ENCODE assay signal across 15 cellular contexts in genomic region chr19:35110974-35111373, GRCh38. TPM values are rescaled to one million over a fixed set of nuclear protein-coding genes. Genes with fewer than 3 reads are reported as not detected.
DNase-seq lines count a peak whose midpoint lies in the region; ATAC-seq, FAIRE-seq and TF ChIP-seq lines count a peak whose summit lies in the region.
"Had no signal": no experiment of that assay in that cellular context is flagged by ENCODE, and none has a peak within 500 bp of the region (broad histone marks: within the 10 kb centered on the region; RNA-seq: fewer than 3 reads in every experiment).

No MANE protein-coding gene starts in this region.

- H3K4me2 ChIP-seq in HepG2 (ENCODE audit: low read depth, low read length) (peak overlapping the region; percentile 44), PC-3 (ENCODE audit: low read length) (no peak overlapping the region)
- H3K4me2 ChIP-seq: PC-9 had no signal

- POLR2A ChIA-PET in HepG2 (lab: Yijun Ruan, JAX) (no interaction called here), PC-3 (lab: Charles Lee; ENCODE audit: unreplicated experiment) (no interaction called here)

- H3K4me3 Mint-ChIP-seq in activated T-cell treated with anti-CD3 and anti-CD28 coated beads, Interleukin-2, amount 50 U/mL, for 72 hours: no peak overlapping the region

- in situ Hi-C loops in HepG2 (cut with HindIII; ENCODE audit: extremely low pct_ligation_motif_present, low pct_unique_long_range_greater_than_20kb): no loop called here

- H2AFZ ChIP-seq in HepG2 (ENCODE audit: low read length): peak overlapping the region; percentile 17
- H2AFZ ChIP-seq in PC-3 (ENCODE audit: low read length): no peak overlapping the region
- H2AFZ ChIP-seq: PC-9 had no signal

- H3K27me3 ChIP-seq in HepG2 (ENCODE audit: control insufficient read depth in 1 of 2, insufficient read depth in 2 of 2, low read length in 2 of 2): 0 out of 5 replicates have a peak, but pooled peaks cover 0 to 4% of the 10 kb centered on the region in 2 experiments
- no peaks in the 10 kb centered on the region for H3K27me3 ChIP-seq in right lobe of liver
- H3K27me3 ChIP-seq in foreskin keratinocyte: no peaks in the 10 kb centered on the region
- no peaks in the 10 kb centered on the region for H3K27me3 ChIP-seq in PC-3 (ENCODE audit: low read length)
- H3K27me3 ChIP-seq: BLaER1 treated with 17β-estradiol and CSF1 and Interleukin-3, amounts not matched to agents 10 nM and 100 nM had no signal

- TF ChIP-seq POLR2A in HepG2 (IDR thresholded peaks at IDR 0.05; ENCODE audit: insufficient read depth in 1 of 2, low read depth in 2 of 2, low read length in 2 of 2) (no peak), right lobe of liver (IDR thresholded peaks at IDR 0.05) (no peak), GM12892 (IDR thresholded peaks at IDR 0.05; ENCODE audit: low read depth, low read length) (no peak)

- no peaks in the 10 kb centered on the region for H3K79me2 ChIP-seq in HepG2 (ENCODE audit: insufficient read depth, low read length)
- H3K79me2 ChIP-seq in PC-3 (ENCODE audit: low read length): no peaks in the 10 kb centered on the region

- WGBS in HepG2 (ENCODE audit: low lambda C conversion rate): 36% methylated on average over 5 of the region's 9 CpGs
- 70% methylated on average over 9 of the region's 9 CpGs for WGBS in right lobe of liver (ENCODE audit: insufficient coverage, low coverage, low lambda C conversion rate, missing lambda C conversion rate)

- no peak for FAIRE-seq in HepG2 (lab: Jason Lieb, UNC)
- FAIRE-seq in GM12892 (lab: Jason Lieb, UNC): no peak

- no peaks in the 10 kb centered on the region for H3K9me3 ChIP-seq in HepG2 (ENCODE audit: low read length)
- H3K9me3 ChIP-seq in right lobe of liver: no peaks in the 10 kb centered on the region
- no peaks in the 10 kb centered on the region for H3K9me3 ChIP-seq in PC-3 (ENCODE audit: low read length)

- no peak for TF ChIP-seq CTCF in HepG2 (CRISPR knock-in tag; IDR thresholded peaks at IDR 0.05)
- no peak for TF ChIP-seq CTCF in right lobe of liver (IDR thresholded peaks at IDR 0.05)
- no peak for TF ChIP-seq CTCF in foreskin keratinocyte (conservative IDR thresholded peaks at IDR 0.05)
- no peak for TF ChIP-seq CTCF in PC-3 (conservative IDR thresholded peaks at IDR 0.05; ENCODE audit: low read depth, low read length)

- H3K36me3 ChIP-seq in HepG2 (replicated peaks in 1 of 2; ENCODE audit: control insufficient read depth in 1 of 2, insufficient read depth in 2 of 2, low read length in 2 of 2): no peaks in the 10 kb centered on the region
- H3K36me3 ChIP-seq in right lobe of liver: no peaks in the 10 kb centered on the region
- no peaks in the 10 kb centered on the region for H3K36me3 ChIP-seq in PC-3 (ENCODE audit: low read depth, low read length)
- H3K36me3 ChIP-seq: BLaER1 treated with 17β-estradiol and CSF1 and Interleukin-3, amounts not matched to agents 10 nM and 100 nM had no signal

- BruUV-seq in HepG2 (replicated peaks; lab: Mats Ljungman, UMichigan) (no TSS peak), PC-3 (replicated peaks; lab: Mats Ljungman, UMichigan) (no TSS peak)

- H3K27ac ChIP-seq in HepG2 (ENCODE audit: extremely low read length, insufficient read depth, low read length): no peak overlapping the region
- H3K27ac ChIP-seq in right lobe of liver: no peak overlapping the region
- peak overlapping the region; percentile 69 for H3K27ac ChIP-seq in foreskin keratinocyte
- no peak overlapping the region for H3K27ac ChIP-seq in PC-3 (ENCODE audit: low read length)
- H3K27ac ChIP-seq: BLaER1 treated with 17β-estradiol and CSF1 and Interleukin-3, amounts not matched to agents 10 nM and 100 nM; PC-9 had no signal

- no peaks in the 10 kb centered on the region for H3F3A ChIP-seq in PC-3 (ENCODE audit: low read length, unreplicated experiment)

- peaks cover 0 to 3% of the 10 kb centered on the region in 2 donors for H3K36me3 Mint-ChIP-seq in activated T-cell treated with anti-CD3 and anti-CD28 coated beads, Interleukin-2, amount 50 U/mL, for 72 hours (ENCODE audit: insufficient read depth in 2 of 2)

- no peaks in the 10 kb centered on the region for H3K9me3 Mint-ChIP-seq in activated T-cell treated with anti-CD3 and anti-CD28 coated beads, Interleukin-2, amount 50 U/mL, for 72 hours

- ATAC-seq in HepG2 (no peak), right lobe of liver (no peak), foreskin keratinocyte (no peak), PC-3 (no peak)
- ATAC-seq in activated T-cell treated with anti-CD3 and anti-CD28 coated beads, Interleukin-2, amount 50 U/mL, for 72 hours (replicated peaks in 1 of 2): no peak

- no peaks in the 10 kb centered on the region for H3K27me3 Mint-ChIP-seq in activated T-cell treated with anti-CD3 and anti-CD28 coated beads, Interleukin-2, amount 50 U/mL, for 72 hours (ENCODE audit: low read depth)

- no peaks in the 10 kb centered on the region for H4K20me1 ChIP-seq in HepG2 (ENCODE audit: insufficient read depth, low read length)
- H4K20me1 ChIP-seq in PC-3 (ENCODE audit: low read length): no peaks in the 10 kb centered on the region
- H4K20me1 ChIP-seq: BLaER1 treated with 17β-estradiol and CSF1 and Interleukin-3, amounts not matched to agents 10 nM and 100 nM had no signal

- intact Hi-C loops in HepG2 (cut with micrococcal nuclease; ENCODE audit: unreplicated experiment): no loop called here
- intact Hi-C loops in right lobe of liver (cut with DNase I): no loop called here
- intact Hi-C loops in PC-3 (cut with micrococcal nuclease): no loop called here

- H3K4me3 ChIP-seq in HepG2 (replicated peaks in 1 of 3; ENCODE audit: insufficient read depth in 1 of 3, low read depth in 2 of 3, low read length in 3 of 3): no peak overlapping the region; a peak in 2 of 6 replicates
- no peak overlapping the region for H3K4me3 ChIP-seq in right lobe of liver
- H3K4me3 ChIP-seq in PC-3 (ENCODE audit: low read length): no peak overlapping the region
- H3K4me3 ChIP-seq: BLaER1 treated with 17β-estradiol and CSF1 and Interleukin-3, amounts not matched to agents 10 nM and 100 nM; PC-9 had no signal

- DNase-seq in HepG2 (ENCODE audit: low spot score) (no peak), right lobe of liver (no peak), foreskin keratinocyte (no peak), PC-3 (no peak), GM12892 (ENCODE audit: insufficient read length) (no peak)
- no peak for DNase-seq in activated T-cell treated with anti-CD3 and anti-CD28 coated beads, Interleukin-2, amount 50 U/mL, for 72 hours
- DNase-seq: 8988T, GOT3, MM.1S, NCI-H1105 treated with DMSO at 0.1 percent for 48 hours, NCI-H187, NCI-H446, NCI-H748 treated with DMSO at 0.1 percent for 48 hours, PC-9 had no signal

- no peaks in the 10 kb centered on the region for H3K9me2 ChIP-seq in PC-3 (replicated peaks; ENCODE audit: low read length)

- TF ChIP-seq EP300 in HepG2 (IDR thresholded peaks at IDR 0.05; ENCODE audit: low read depth in 2 of 2, low read length in 2 of 2) (no peak), HepG2 (CRISPR knock-in tag; IDR thresholded peaks at IDR 0.05; ENCODE audit: borderline replicate concordance) (no peak)

- H3K27ac Mint-ChIP-seq in activated T-cell treated with anti-CD3 and anti-CD28 coated beads, Interleukin-2, amount 50 U/mL, for 72 hours: no peak overlapping the region

- CTCF ChIA-PET in HepG2 (lab: Yijun Ruan, JAX; ENCODE audit: low intra/inter-chr PET ratio, low total read pairs) (no interaction called here), PC-3 (lab: Charles Lee) (no interaction called here)

- H3K9ac ChIP-seq in HepG2 (ENCODE audit: insufficient read depth, low read depth, low read length) (no peak overlapping the region), PC-3 (ENCODE audit: low read length) (no peak overlapping the region)
- H3K9ac ChIP-seq: BLaER1 treated with 17β-estradiol and CSF1 and Interleukin-3, amounts not matched to agents 10 nM and 100 nM had no signal

- H3K4me1 ChIP-seq in HepG2 (ENCODE audit: insufficient read depth, low read length): peaks cover 83% of the 10 kb centered on the region
- H3K4me1 ChIP-seq in right lobe of liver: peaks cover 0 to 7% (median 0%) of the 10 kb centered on the region in 4 donors
- H3K4me1 ChIP-seq in foreskin keratinocyte: peaks cover 36% of the 10 kb centered on the region
- peaks cover 25% of the 10 kb centered on the region for H3K4me1 ChIP-seq in PC-3 (ENCODE audit: insufficient read depth, low read length)

- TF ChIP-seq RAD21 in HepG2 (CRISPR knock-in tag; IDR thresholded peaks at IDR 0.05): no peak

- peaks cover 7% of the 10 kb centered on the region for H3K4me1 Mint-ChIP-seq in activated T-cell treated with anti-CD3 and anti-CD28 coated beads, Interleukin-2, amount 50 U/mL, for 72 hours (ENCODE audit: low read depth)

RNA-seq across cellular contexts. Expression of gene FXYD3, which starts 4.6 kb away (rescaled TPM):
- total RNA-seq in HepG2 (2016; rRNA removed; fragmentation: Illumina TruSeq; extraction: Trizol) (not detected in 2 replicates), right lobe of liver (1 to 10 TPM in 1 of 6 experiments, not detected in 5; 1.0 TPM), foreskin keratinocyte (243 and 312 TPM in 2 replicates), PC-3 (2014; rRNA removed) (48.7 and 61.6 TPM in 2 replicates)
- total RNA-seq in HepG2 (2016; cell fraction: cytosol; rRNA removed; fragmentation: Illumina TruSeq; extraction: Trizol; ENCODE audit: low read depth): not detected in 2 replicates
- not detected in 2 replicates for total RNA-seq in HepG2 (2016; cell fraction: insoluble cytoplasmic fraction; rRNA removed; fragmentation: Illumina TruSeq; extraction: Trizol)
- total RNA-seq in HepG2 (2016; cell fraction: membrane; rRNA removed; fragmentation: Illumina TruSeq; extraction: Trizol): not detected in 2 replicates
- not detected in 2 replicates for total RNA-seq in HepG2 (2016; cell fraction: nucleus; rRNA removed; fragmentation: Illumina TruSeq; extraction: Trizol)
- polyA plus RNA-seq in HepG2 (2011; rRNA removed) (4.9 and 5.5 TPM in 2 replicates), foreskin keratinocyte (420 and 522 TPM in 2 replicates)
- 2.7 and 4.0 TPM in 2 replicates for polyA plus RNA-seq in HepG2 (2011; cell fraction: cytosol; rRNA removed)
- polyA plus RNA-seq in HepG2 (2011; cell fraction: nucleus; rRNA removed): 3.8 and 4.8 TPM in 2 replicates
- polyA plus RNA-seq in HepG2 (2012): 3.1 and 5.9 TPM in 2 replicates
- not detected in 2 replicates for polyA plus RNA-seq in HepG2 (2016; cell fraction: cytosol; fragmentation: Illumina TruSeq; extraction: Trizol; ENCODE audit: low read depth)
- polyA plus RNA-seq in HepG2 (2016; cell fraction: insoluble cytoplasmic fraction; fragmentation: Illumina TruSeq; extraction: Trizol; ENCODE audit: low read depth): not detected in 2 replicates
- polyA plus RNA-seq in HepG2 (2016; cell fraction: membrane; fragmentation: Illumina TruSeq; extraction: Trizol; ENCODE audit: low read depth): not detected in 2 replicates
- polyA plus RNA-seq in HepG2 (2016; cell fraction: nucleus; fragmentation: Illumina TruSeq; extraction: Trizol; ENCODE audit: insufficient read depth, low read depth): not detected in 2 replicates
- polyA minus RNA-seq in HepG2 (2011; rRNA and poly(A)+ RNA removed; ENCODE audit: low replicate concordance): 1.1 and 15.3 TPM in 2 replicates
- polyA minus RNA-seq in HepG2 (2011; cell fraction: cytosol; rRNA and poly(A)+ RNA removed): 0.99 TPM in 1 of 2 replicates, not detected in the other
- 2.6 TPM in 1 of 2 replicates, not detected in the other for polyA minus RNA-seq in HepG2 (2011; cell fraction: nucleus; rRNA and poly(A)+ RNA removed)
- not detected for total RNA-seq in activated T-cell treated with anti-CD3 and anti-CD28 coated beads, Interleukin-2, amount 50 U/mL, for 72 hours
- not detected for polyA plus RNA-seq in GM12892 (2012; ENCODE audit: missing spikeins)

RNA-seq across cellular contexts. Expression of gene LGI4, which starts 23.9 kb away (rescaled TPM):
- total RNA-seq in HepG2 (2016; rRNA removed; fragmentation: Illumina TruSeq; extraction: Trizol) (not detected in 2 replicates), right lobe of liver (1 to 10 TPM in 5 of 6 experiments, under 1 TPM in 1; 0.99 to 2.0 (median 1.5) TPM), foreskin keratinocyte (not detected in 2 replicates), PC-3 (2014; rRNA removed) (0.22 TPM in 1 of 2 replicates, not detected in the other)
- total RNA-seq in HepG2 (2016; cell fraction: cytosol; rRNA removed; fragmentation: Illumina TruSeq; extraction: Trizol; ENCODE audit: low read depth): not detected in 2 replicates
- not detected in 2 replicates for total RNA-seq in HepG2 (2016; cell fraction: insoluble cytoplasmic fraction; rRNA removed; fragmentation: Illumina TruSeq; extraction: Trizol)
- not detected in 2 replicates for total RNA-seq in HepG2 (2016; cell fraction: membrane; rRNA removed; fragmentation: Illumina TruSeq; extraction: Trizol)
- total RNA-seq in HepG2 (2016; cell fraction: nucleus; rRNA removed; fragmentation: Illumina TruSeq; extraction: Trizol): not detected in 2 replicates
- polyA plus RNA-seq in HepG2 (2011; rRNA removed) (2.8 and 4.2 TPM in 2 replicates), foreskin keratinocyte (0.06 TPM in 1 of 2 replicates, not detected in the other)
- polyA plus RNA-seq in HepG2 (2011; cell fraction: cytosol; rRNA removed): 1.2 and 2.3 TPM in 2 replicates
- polyA plus RNA-seq in HepG2 (2011; cell fraction: nucleus; rRNA removed): 19.3 and 20.3 TPM in 2 replicates
- 2.5 and 5.6 TPM in 2 replicates for polyA plus RNA-seq in HepG2 (2012)
- not detected in 2 replicates for polyA plus RNA-seq in HepG2 (2016; cell fraction: cytosol; fragmentation: Illumina TruSeq; extraction: Trizol; ENCODE audit: low read depth)
- polyA plus RNA-seq in HepG2 (2016; cell fraction: insoluble cytoplasmic fraction; fragmentation: Illumina TruSeq; extraction: Trizol; ENCODE audit: low read depth): not detected in 2 replicates
- not detected in 2 replicates for polyA plus RNA-seq in HepG2 (2016; cell fraction: membrane; fragmentation: Illumina TruSeq; extraction: Trizol; ENCODE audit: low read depth)
- not detected in 2 replicates for polyA plus RNA-seq in HepG2 (2016; cell fraction: nucleus; fragmentation: Illumina TruSeq; extraction: Trizol; ENCODE audit: insufficient read depth, low read depth)
- 0.16 and 2.2 TPM in 2 replicates for polyA minus RNA-seq in HepG2 (2011; rRNA and poly(A)+ RNA removed; ENCODE audit: low replicate concordance)
- polyA minus RNA-seq in HepG2 (2011; cell fraction: cytosol; rRNA and poly(A)+ RNA removed): 0.59 and 0.88 TPM in 2 replicates
- polyA minus RNA-seq in HepG2 (2011; cell fraction: nucleus; rRNA and poly(A)+ RNA removed): 0.39 and 1.5 TPM in 2 replicates
- under 1 TPM; 0.72 to 1.00 TPM for total RNA-seq in activated T-cell treated with anti-CD3 and anti-CD28 coated beads, Interleukin-2, amount 50 U/mL, for 72 hours
- polyA plus RNA-seq in GM12892 (2012; ENCODE audit: missing spikeins): not detected

RNA-seq across cellular contexts. Expression of gene FXYD1, which starts 27.6 kb away (rescaled TPM):
- total RNA-seq in HepG2 (2016; rRNA removed; fragmentation: Illumina TruSeq; extraction: Trizol): not detected in 2 replicates
- total RNA-seq in HepG2 (2016; cell fraction: cytosol; rRNA removed; fragmentation: Illumina TruSeq; extraction: Trizol; ENCODE audit: low read depth): 0.81 TPM in 1 of 2 replicates, not detected in the other
- not detected in 2 replicates for total RNA-seq in HepG2 (2016; cell fraction: insoluble cytoplasmic fraction; rRNA removed; fragmentation: Illumina TruSeq; extraction: Trizol)
- total RNA-seq in HepG2 (2016; cell fraction: membrane; rRNA removed; fragmentation: Illumina TruSeq; extraction: Trizol): 0.83 and 1.4 TPM in 2 replicates
- not detected in 2 replicates for total RNA-seq in HepG2 (2016; cell fraction: nucleus; rRNA removed; fragmentation: Illumina TruSeq; extraction: Trizol)
- 27.0 and 31.2 TPM in 2 replicates for polyA plus RNA-seq in HepG2 (2011; rRNA removed)
- 20.2 and 28.4 TPM in 2 replicates for polyA plus RNA-seq in HepG2 (2011; cell fraction: cytosol; rRNA removed)
- 60.9 and 88.5 TPM in 2 replicates for polyA plus RNA-seq in HepG2 (2011; cell fraction: nucleus; rRNA removed)
- polyA plus RNA-seq in HepG2 (2012): 49.0 and 114 TPM in 2 replicates
- 1.3 and 2.3 TPM in 2 replicates for polyA plus RNA-seq in HepG2 (2016; cell fraction: cytosol; fragmentation: Illumina TruSeq; extraction: Trizol; ENCODE audit: low read depth)
- polyA plus RNA-seq in HepG2 (2016; cell fraction: insoluble cytoplasmic fraction; fragmentation: Illumina TruSeq; extraction: Trizol; ENCODE audit: low read depth): 1.1 and 1.5 TPM in 2 replicates
- 0.93 and 1.2 TPM in 2 replicates for polyA plus RNA-seq in HepG2 (2016; cell fraction: membrane; fragmentation: Illumina TruSeq; extraction: Trizol; ENCODE audit: low read depth)
- polyA plus RNA-seq in HepG2 (2016; cell fraction: nucleus; fragmentation: Illumina TruSeq; extraction: Trizol; ENCODE audit: insufficient read depth, low read depth): 1.4 and 1.7 TPM in 2 replicates
- polyA minus RNA-seq in HepG2 (2011; rRNA and poly(A)+ RNA removed; ENCODE audit: low replicate concordance): 11.9 TPM in 1 of 2 replicates, not detected in the other
- polyA minus RNA-seq in HepG2 (2011; cell fraction: cytosol; rRNA and poly(A)+ RNA removed): 7.0 and 12.8 TPM in 2 replicates
- polyA minus RNA-seq in HepG2 (2011; cell fraction: nucleus; rRNA and poly(A)+ RNA removed): 2.5 and 4.8 TPM in 2 replicates
- 100 to 1,000 TPM in 4 of 6 experiments, 10 to 100 TPM in 2; 38.9 to 263 (median 140) TPM for total RNA-seq in right lobe of liver
- total RNA-seq in foreskin keratinocyte: 0.35 and 0.41 TPM in 2 replicates
- polyA plus RNA-seq in foreskin keratinocyte: 0.67 and 0.81 TPM in 2 replicates
- not detected in 2 replicates for total RNA-seq in PC-3 (2014; rRNA removed)
- 1 to 10 TPM; 1.6 to 2.0 TPM for total RNA-seq in activated T-cell treated with anti-CD3 and anti-CD28 coated beads, Interleukin-2, amount 50 U/mL, for 72 hours
- polyA plus RNA-seq in GM12892 (2012; ENCODE audit: missing spikeins): not detected
- total RNA-seq: PC-9 had no signal

RNA-seq across cellular contexts. Expression of gene FXYD7, which starts 32.1 kb away (rescaled TPM):
- not detected in 2 replicates for total RNA-seq in HepG2 (2016; rRNA removed; fragmentation: Illumina TruSeq; extraction: Trizol)
- total RNA-seq in HepG2 (2016; cell fraction: cytosol; rRNA removed; fragmentation: Illumina TruSeq; extraction: Trizol; ENCODE audit: low read depth): not detected in 2 replicates
- total RNA-seq in HepG2 (2016; cell fraction: insoluble cytoplasmic fraction; rRNA removed; fragmentation: Illumina TruSeq; extraction: Trizol): not detected in 2 replicates
- total RNA-seq in HepG2 (2016; cell fraction: membrane; rRNA removed; fragmentation: Illumina TruSeq; extraction: Trizol): not detected in 2 replicates
- not detected in 2 replicates for total RNA-seq in HepG2 (2016; cell fraction: nucleus; rRNA removed; fragmentation: Illumina TruSeq; extraction: Trizol)
- 0.17 and 0.55 TPM in 2 replicates for polyA plus RNA-seq in HepG2 (2011; rRNA removed)
- not detected in 2 replicates for polyA plus RNA-seq in HepG2 (2011; cell fraction: cytosol; rRNA removed)
- 2.3 and 3.0 TPM in 2 replicates for polyA plus RNA-seq in HepG2 (2011; cell fraction: nucleus; rRNA removed)
- 0.40 and 0.55 TPM in 2 replicates for polyA plus RNA-seq in HepG2 (2012)
- not detected in 2 replicates for polyA plus RNA-seq in HepG2 (2016; cell fraction: cytosol; fragmentation: Illumina TruSeq; extraction: Trizol; ENCODE audit: low read depth)
- polyA plus RNA-seq in HepG2 (2016; cell fraction: insoluble cytoplasmic fraction; fragmentation: Illumina TruSeq; extraction: Trizol; ENCODE audit: low read depth): not detected in 2 replicates
- polyA plus RNA-seq in HepG2 (2016; cell fraction: membrane; fragmentation: Illumina TruSeq; extraction: Trizol; ENCODE audit: low read depth): not detected in 2 replicates
- not detected in 2 replicates for polyA plus RNA-seq in HepG2 (2016; cell fraction: nucleus; fragmentation: Illumina TruSeq; extraction: Trizol; ENCODE audit: insufficient read depth, low read depth)
- 1.1 TPM in 1 of 2 replicates, not detected in the other for polyA minus RNA-seq in HepG2 (2011; rRNA and poly(A)+ RNA removed; ENCODE audit: low replicate concordance)
- polyA minus RNA-seq in HepG2 (2011; cell fraction: cytosol; rRNA and poly(A)+ RNA removed): not detected in 2 replicates
- not detected in 2 replicates for polyA minus RNA-seq in HepG2 (2011; cell fraction: nucleus; rRNA and poly(A)+ RNA removed)
- total RNA-seq in right lobe of liver: under 1 TPM in 1 of 6 experiments, not detected in 5; 0.49 TPM
- 0.18 TPM in 1 of 2 replicates, not detected in the other for total RNA-seq in foreskin keratinocyte
- 0.16 and 0.25 TPM in 2 replicates for polyA plus RNA-seq in foreskin keratinocyte
- total RNA-seq in PC-3 (2014; rRNA removed): not detected in 2 replicates
- 1 to 10 TPM; 1.0 to 1.2 TPM for total RNA-seq in activated T-cell treated with anti-CD3 and anti-CD28 coated beads, Interleukin-2, amount 50 U/mL, for 72 hours
- not detected for polyA plus RNA-seq in GM12892 (2012; ENCODE audit: missing spikeins)
- total RNA-seq: PC-9 had no signal

RNA-seq across cellular contexts. Expression of gene FXYD5, which starts 43.6 kb away (rescaled TPM):
- total RNA-seq in HepG2 (2016; rRNA removed; fragmentation: Illumina TruSeq; extraction: Trizol): not detected in 2 replicates
- total RNA-seq in HepG2 (2016; cell fraction: cytosol; rRNA removed; fragmentation: Illumina TruSeq; extraction: Trizol; ENCODE audit: low read depth): not detected in 2 replicates
- not detected in 2 replicates for total RNA-seq in HepG2 (2016; cell fraction: insoluble cytoplasmic fraction; rRNA removed; fragmentation: Illumina TruSeq; extraction: Trizol)
- not detected in 2 replicates for total RNA-seq in HepG2 (2016; cell fraction: membrane; rRNA removed; fragmentation: Illumina TruSeq; extraction: Trizol)
- total RNA-seq in HepG2 (2016; cell fraction: nucleus; rRNA removed; fragmentation: Illumina TruSeq; extraction: Trizol): not detected in 2 replicates
- polyA plus RNA-seq in HepG2 (2011; rRNA removed): 0.65 and 0.91 TPM in 2 replicates
- 1.2 TPM in 2 replicates for polyA plus RNA-seq in HepG2 (2011; cell fraction: cytosol; rRNA removed)
- 0.64 and 1.2 TPM in 2 replicates for polyA plus RNA-seq in HepG2 (2011; cell fraction: nucleus; rRNA removed)
- 1.1 and 2.2 TPM in 2 replicates for polyA plus RNA-seq in HepG2 (2012)
- 0.53 and 0.72 TPM in 2 replicates for polyA plus RNA-seq in HepG2 (2016; cell fraction: cytosol; fragmentation: Illumina TruSeq; extraction: Trizol; ENCODE audit: low read depth)
- polyA plus RNA-seq in HepG2 (2016; cell fraction: insoluble cytoplasmic fraction; fragmentation: Illumina TruSeq; extraction: Trizol; ENCODE audit: low read depth): 0.29 TPM in 1 of 2 replicates, not detected in the other
- polyA plus RNA-seq in HepG2 (2016; cell fraction: membrane; fragmentation: Illumina TruSeq; extraction: Trizol; ENCODE audit: low read depth): 0.47 TPM in 1 of 2 replicates, not detected in the other
- 0.89 TPM in 1 of 2 replicates, not detected in the other for polyA plus RNA-seq in HepG2 (2016; cell fraction: nucleus; fragmentation: Illumina TruSeq; extraction: Trizol; ENCODE audit: insufficient read depth, low read depth)
- polyA minus RNA-seq in HepG2 (2011; rRNA and poly(A)+ RNA removed; ENCODE audit: low replicate concordance): 0.60 and 172 TPM in 2 replicates
- polyA minus RNA-seq in HepG2 (2011; cell fraction: cytosol; rRNA and poly(A)+ RNA removed): not detected in 2 replicates
- polyA minus RNA-seq in HepG2 (2011; cell fraction: nucleus; rRNA and poly(A)+ RNA removed): not detected in 2 replicates
- 10 to 100 TPM in 4 of 6 experiments, 1 to 10 TPM in 2; 5.6 to 23.6 (median 14.2) TPM for total RNA-seq in right lobe of liver
- 268 and 277 TPM in 2 replicates for total RNA-seq in foreskin keratinocyte
- polyA plus RNA-seq in foreskin keratinocyte: 416 and 427 TPM in 2 replicates
- total RNA-seq in PC-3 (2014; rRNA removed): 114 and 123 TPM in 2 replicates
- total RNA-seq in activated T-cell treated with anti-CD3 and anti-CD28 coated beads, Interleukin-2, amount 50 U/mL, for 72 hours: 100 to 1,000 TPM; 331 to 342 TPM
- polyA plus RNA-seq in GM12892 (2012; ENCODE audit: missing spikeins): 48.8 TPM

Comparison
In these comparisons a context has a peak if more than half of its experiments do, and no peak if none do; other contexts are left out.
1. RNA of gene FXYD1, which starts 27.6 kb away (total RNA-seq): 38.9 to 263 TPM in right lobe of liver; 1.6 to 2.0 TPM in activated T-cell treated with anti-CD3 and anti-CD28 coated beads, Interleukin-2, amount 50 U/mL, for 72 hours, 0.35 to 0.41 TPM in foreskin keratinocyte, 0.81 to 1.4 TPM in HepG2 and not detected in PC-3; every median in the first group is over 10 times any median in the second.
2. RNA of gene FXYD3, which starts 4.6 kb away (total RNA-seq): 243 to 312 TPM in foreskin keratinocyte and 48.7 to 61.6 TPM in PC-3; 1.0 TPM in right lobe of liver, not detected in HepG2 and not detected in activated T-cell treated with anti-CD3 and anti-CD28 coated beads, Interleukin-2, amount 50 U/mL, for 72 hours; every median in the first group is over 10 times any median in the second.